14 cellular contexts compared by ENCODE assay signal in genomic region chr6:67608099-67608749, GRCh38.
"Had no signal": no experiment of that assay in that cellular context is flagged by ENCODE, and none has a peak within 500 bp of the region (broad histone marks: within the 10 kb centered on the region; RNA-seq: fewer than 3 reads in every experiment).

No MANE protein-coding gene starts in this region.

- H3K27ac Mint-ChIP-seq: activated naive CD4-positive, alpha-beta T cell treated with anti-CD3 and anti-CD28 coated beads, Interleukin-2, amount 10 ng/mL, durations not matched to agents 7 days and 5 days; activated T-helper 2 cell treated with anti-CD3 and anti-CD28 coated beads, Interferon-gamma antibody, Interleukin-2, Interleukin-4, amounts not matched to agents 10 μg/mL and 5 μg/mL and 100 μg/mL, durations not matched to agents 14 hours and 24 hours and 36 hours; naive thymus-derived CD4-positive, alpha-beta T cell; stimulated activated naive CD8-positive, alpha-beta T cell treated with anti-CD3 and anti-CD28 coated beads, Interleukin-15, amount 100 ng/mL, for 72 hours had no signal

- H3K4me3 Mint-ChIP-seq: activated naive CD4-positive, alpha-beta T cell treated with anti-CD3 and anti-CD28 coated beads, Interleukin-2, amount 10 ng/mL, durations not matched to agents 7 days and 5 days; naive thymus-derived CD4-positive, alpha-beta T cell; stimulated activated naive CD8-positive, alpha-beta T cell treated with anti-CD3 and anti-CD28 coated beads, Interleukin-15, amount 100 ng/mL, for 72 hours had no signal

- H3K27me3 Mint-ChIP-seq: activated naive CD4-positive, alpha-beta T cell treated with anti-CD3 and anti-CD28 coated beads, Interleukin-2, amount 10 ng/mL, durations not matched to agents 7 days and 5 days; naive thymus-derived CD4-positive, alpha-beta T cell; stimulated activated naive CD8-positive, alpha-beta T cell treated with anti-CD3 and anti-CD28 coated beads, Interleukin-15, amount 100 ng/mL, for 72 hours had no signal

- H3K4me1 Mint-ChIP-seq: activated naive CD4-positive, alpha-beta T cell treated with anti-CD3 and anti-CD28 coated beads, Interleukin-2, amount 10 ng/mL, durations not matched to agents 7 days and 5 days; naive thymus-derived CD4-positive, alpha-beta T cell; stimulated activated naive CD8-positive, alpha-beta T cell treated with anti-CD3 and anti-CD28 coated beads, Interleukin-15, amount 100 ng/mL, for 72 hours had no signal

- DNase-seq: activated CD4-positive, alpha-beta T cell treated with anti-CD3 and anti-CD28 coated beads for 48 hours; activated naive CD4-positive, alpha-beta T cell treated with anti-CD3 and anti-CD28 coated beads, Interleukin-2, amount 10 ng/mL, durations not matched to agents 7 days and 5 days; esophagus squamous epithelium; foreskin keratinocyte; head of caudate nucleus; left cardiac atrium; naive thymus-derived CD4-positive, alpha-beta T cell; retina; stimulated activated CD4-positive, alpha-beta T cell treated with anti-CD3 and anti-CD28 coated beads, Interleukin-4, amount 100 ng/mL, for 4 hours; stimulated activated naive CD8-positive, alpha-beta T cell treated with anti-CD3 and anti-CD28 coated beads, Interleukin-15, amount 100 ng/mL, for 72 hours had no signal

- H3K36me3 Mint-ChIP-seq: activated naive CD4-positive, alpha-beta T cell treated with anti-CD3 and anti-CD28 coated beads, Interleukin-2, amount 10 ng/mL, durations not matched to agents 7 days and 5 days; naive thymus-derived CD4-positive, alpha-beta T cell had no signal

- H3K9me3 Mint-ChIP-seq: activated naive CD4-positive, alpha-beta T cell treated with anti-CD3 and anti-CD28 coated beads, Interleukin-2, amount 10 ng/mL, durations not matched to agents 7 days and 5 days had no signal

- H3K36me3 ChIP-seq: esophagus squamous epithelium, neutrophil had no signal

- H3K4me1 ChIP-seq: esophagus squamous epithelium, foreskin keratinocyte had no signal

- FAIRE-seq: colon, urothelium cell line had no signal

- H3K27me3 ChIP-seq: esophagus squamous epithelium, foreskin keratinocyte, neutrophil had no signal

- H3K27ac ChIP-seq: esophagus squamous epithelium, foreskin keratinocyte, neutrophil had no signal

- ATAC-seq: foreskin keratinocyte; left cardiac atrium; naive thymus-derived CD4-positive, alpha-beta T cell; stimulated activated naive CD8-positive, alpha-beta T cell treated with anti-CD3 and anti-CD28 coated beads, Interleukin-15, amount 100 ng/mL, for 72 hours had no signal

- H3K9me3 ChIP-seq: neutrophil had no signal

- H3K4me3 ChIP-seq: esophagus squamous epithelium had no signal
